1 cellular context compared by ENCODE assay signal in the genomic region with DNA sequence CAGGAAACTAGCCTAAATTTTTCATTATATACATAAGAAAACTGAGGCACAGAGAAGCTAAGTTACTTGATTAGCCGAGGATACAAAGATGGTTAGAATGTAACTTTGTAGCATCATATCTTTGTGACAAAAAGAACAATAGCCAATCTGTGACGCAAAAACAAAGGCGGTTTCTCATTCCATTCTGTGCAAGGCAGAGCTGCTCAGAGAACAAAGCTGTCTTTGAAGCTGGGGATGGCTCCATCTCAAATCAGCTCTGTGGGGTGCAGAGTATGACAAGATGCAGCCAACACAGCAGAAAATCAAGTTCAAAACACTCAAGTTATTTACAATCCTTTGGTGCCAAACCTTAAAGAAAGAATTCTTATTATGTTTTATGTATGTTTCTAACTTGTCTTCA.
TF ChIP-seq lines count a peak whose summit lies in the region.

No MANE protein-coding gene starts in this region.

TF ChIP-seq in WTC11, 78 proteins besides CTCF, POLR2A, EP300 and RAD21 (continued from another document):
- TF ChIP-seq ZSCAN18 (CRISPR knock-in tag; IDR thresholded peaks at IDR 0.05) (no peak), GTF2I (CRISPR knock-in tag; conservative IDR thresholded peaks at IDR 0.05) (no peak), USF2 (CRISPR knock-in tag; IDR thresholded peaks at IDR 0.05) (no peak), TCF7 (CRISPR knock-in tag; IDR thresholded peaks at IDR 0.05; ENCODE audit: low read depth) (no peak)
- TF ChIP-seq, protein P1, sequence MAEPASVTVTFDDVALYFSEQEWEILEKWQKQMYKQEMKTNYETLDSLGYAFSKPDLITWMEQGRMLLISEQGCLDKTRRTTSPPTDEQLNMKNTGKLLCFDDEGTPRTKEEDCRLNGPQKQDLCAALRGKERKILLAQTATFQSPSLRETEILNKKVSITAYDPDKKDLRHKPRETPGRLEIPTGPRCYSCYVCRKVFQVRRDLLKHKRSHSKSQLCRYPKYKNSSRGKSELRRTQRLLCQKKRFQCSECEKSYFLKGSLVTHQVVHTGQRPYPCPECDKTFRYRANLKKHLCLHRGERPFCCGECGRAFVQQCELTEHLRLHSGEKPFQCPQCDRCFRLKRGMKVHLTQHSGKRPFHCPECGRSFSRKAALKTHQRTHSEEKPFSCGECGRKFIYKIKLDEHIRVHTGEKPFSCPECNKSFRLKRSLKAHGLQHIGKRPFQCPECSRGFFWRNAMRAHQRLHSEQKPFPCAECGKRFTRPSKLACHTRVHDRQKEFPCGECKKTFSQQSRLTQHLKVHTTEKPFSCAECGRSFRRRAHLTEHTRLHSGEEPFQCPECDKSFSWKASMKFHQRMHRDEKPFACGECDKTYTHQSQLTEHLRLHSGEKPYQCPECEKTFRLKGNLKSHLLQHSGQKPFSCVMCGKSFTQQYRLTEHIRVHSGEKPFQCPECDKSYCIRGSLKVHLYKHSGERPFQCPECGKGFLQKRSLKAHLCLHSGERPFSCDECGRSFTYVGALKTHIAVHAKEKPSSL (CRISPR knock-in tag; conservative IDR thresholded peaks at IDR 0.05): no peak
